Comparison of ENCODE assay signal across 16 cellular contexts in the genomic region with DNA sequence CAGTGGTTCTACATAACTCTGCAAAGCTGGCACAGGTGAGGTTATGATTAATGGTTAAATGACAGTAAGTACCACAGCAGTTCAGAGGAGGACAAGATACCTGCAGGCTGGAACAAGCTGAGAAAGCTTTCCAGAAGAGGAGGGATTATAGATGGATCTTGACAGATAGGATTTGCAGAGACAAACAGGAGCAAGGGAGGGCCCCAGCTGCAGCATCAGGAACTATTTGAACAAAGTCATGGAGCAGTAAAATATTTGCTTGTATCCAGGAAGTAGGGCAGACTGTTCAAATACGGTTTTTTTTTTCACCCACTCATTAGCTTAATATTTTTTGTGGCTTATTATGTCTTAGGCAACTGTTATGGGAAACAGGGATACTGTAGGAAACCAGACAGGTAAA.
DNase-seq lines count a peak whose midpoint lies in the region; ATAC-seq and TF ChIP-seq lines count a peak whose summit lies in the region.
"Had no signal": no experiment of that assay in that cellular context is flagged by ENCODE, and none has a peak within 500 bp of the region (broad histone marks: within the 10 kb centered on the region; RNA-seq: fewer than 3 reads in every experiment).

No MANE protein-coding gene starts in this region.

- intact Hi-C loops in mammary epithelial cell (cut with micrococcal nuclease) (no loop called here), mucosa of descending colon (cut with DNase I, micrococcal nuclease) (no loop called here), heart right ventricle (cut with DNase I) (no loop called here)

- H3K36me3 ChIP-seq in mammary epithelial cell (ENCODE audit: insufficient read depth, low read length) (no peaks in the 10 kb centered on the region), mucosa of descending colon (ENCODE audit: low read depth) (no peaks in the 10 kb centered on the region), heart right ventricle (no peaks in the 10 kb centered on the region)
- H3K36me3 ChIP-seq: esophagus muscularis mucosa, heart left ventricle, vagina had no signal

- H3K27ac ChIP-seq in mammary epithelial cell (ENCODE audit: insufficient read depth, low read depth, low read length) (no peak overlapping the region), heart right ventricle (no peak overlapping the region)
- H3K27ac ChIP-seq: esophagus muscularis mucosa, heart left ventricle, parathyroid adenoma, vagina had no signal

- H3K9me3 ChIP-seq in mammary epithelial cell (replicated peaks; ENCODE audit: insufficient read depth, low read length) (no peaks in the 10 kb centered on the region), mucosa of descending colon (no peaks in the 10 kb centered on the region), heart right ventricle (peaks cover 0 to 25% (median 0%) of the 10 kb centered on the region in 11 donors)
- H3K9me3 ChIP-seq: esophagus muscularis mucosa, vagina had no signal

- no peak overlapping the region for H3K9ac ChIP-seq in mammary epithelial cell (ENCODE audit: insufficient read depth, low read length)
- H3K9ac ChIP-seq: parathyroid adenoma had no signal

- no TSS peak for BruUV-seq in mammary epithelial cell (replicated peaks; lab: Mats Ljungman, UMichigan)

- WGBS in mammary epithelial cell (ENCODE audit: low coverage, missing lambda C conversion rate), result 0% methylated on average over 1 of the region's 1 CpG
- 23 to 43% methylated on average over 1 of the region's 1 CpG for WGBS in heart right ventricle, 2 donors

- H3K27me3 ChIP-seq in mammary epithelial cell (ENCODE audit: insufficient read depth, low read length) (peaks cover 2% of the 10 kb centered on the region), heart right ventricle (no peaks in the 10 kb centered on the region)
- H3K27me3 ChIP-seq: esophagus muscularis mucosa, heart left ventricle, vagina had no signal

- no peaks in the 10 kb centered on the region for H3K79me2 ChIP-seq in mammary epithelial cell (ENCODE audit: insufficient read depth, low read length)
- H3K79me2 ChIP-seq: parathyroid adenoma had no signal

- DNase-seq in HT-29 (ENCODE audit: low spot score) (peak; percentile 12), NCI-H526 (lab: John Stamatoyannopoulos, UW) (peak; percentile 87 to 94), mammary epithelial cell (peak; percentile 5), mucosa of descending colon (peak in 1 of 3 donors; percentile 23), SW480 (ENCODE audit: low spot score) (no peak), heart right ventricle (no peak)
- no peak for DNase-seq in NK-92 treated with Interleukin-12 subunit alpha and Interleukin-12 subunit beta, amount 100 ng/mL, for 24 hours (lab: John Stamatoyannopoulos, UW)
- DNase-seq: activated B cell treated with CpG ODN at 0.5 μM for 24 hours; heart left ventricle; stimulated activated CD4-positive, alpha-beta T cell treated with anti-CD3 and anti-CD28 coated beads, Interleukin-12 subunit alpha, Interleukin-12 subunit beta, amount 100 ng/mL, for 4 hours; stimulated activated naive CD8-positive, alpha-beta T cell treated with anti-CD3 and anti-CD28 coated beads, Interleukin-15, amount 100 ng/mL, for 72 hours; T-cell had no signal

- H3K4me1 ChIP-seq in mammary epithelial cell (ENCODE audit: insufficient read depth, low read length) (no peaks in the 10 kb centered on the region), mucosa of descending colon (ENCODE audit: low read depth) (peaks cover 3% of the 10 kb centered on the region), heart right ventricle (peaks cover 0 to 5% (median 0%) of the 10 kb centered on the region in 9 donors)
- H3K4me1 ChIP-seq: esophagus muscularis mucosa, parathyroid adenoma had no signal

- ATAC-seq in mucosa of descending colon (peak; percentile 70), GM21717 (IDR thresholded peaks at IDR 0.05; ENCODE audit: unreplicated experiment) (no peak), heart right ventricle (no peak)
- ATAC-seq: stimulated activated naive CD8-positive, alpha-beta T cell treated with anti-CD3 and anti-CD28 coated beads, Interleukin-15, amount 100 ng/mL, for 72 hours; T-cell had no signal

- H3K4me3 ChIP-seq in mammary epithelial cell (replicated peaks in 1 of 3; ENCODE audit: insufficient read depth in 1 of 3, low read depth in 2 of 3, low read length in 3 of 3) (no peak overlapping the region), mucosa of descending colon (no peak overlapping the region), heart right ventricle (no peak overlapping the region)
- H3K4me3 ChIP-seq: esophagus muscularis mucosa, heart left ventricle, vagina had no signal

- CTCF ChIA-PET in mammary epithelial cell (lab: Charles Lee; ENCODE audit: low non-redundant PET), result no interaction called here

- dilution Hi-C loops in mammary epithelial cell (cut with HindIII; ENCODE audit: low sequenced_read_pairs), result no loop called here

- TF ChIP-seq CTCF in mammary epithelial cell (conservative IDR thresholded peaks at IDR 0.05 in 1 of 2, IDR thresholded peaks at IDR 0.05 in 1 of 2; ENCODE audit: extremely low read depth in 1 of 2, insufficient read depth in 1 of 2, low read depth in 1 of 2, low read length in 2 of 2) (no peak), mucosa of descending colon (IDR thresholded peaks at IDR 0.05) (no peak), heart right ventricle (IDR thresholded peaks at IDR 0.05) (no peak)

- H2AFZ ChIP-seq in mammary epithelial cell (ENCODE audit: low read depth, low read length), result no peak overlapping the region
- H2AFZ ChIP-seq: parathyroid adenoma had no signal

- in situ Hi-C loops in mammary epithelial cell (cut with MboI; ENCODE audit: low sequenced_read_pairs in 2 of 2), result no loop called here

- H3K4me2 ChIP-seq in mammary epithelial cell (ENCODE audit: insufficient read depth, low read depth, low read length), result no peak overlapping the region

- H4K20me1 ChIP-seq in mammary epithelial cell (ENCODE audit: insufficient read depth, low read length), result no peaks in the 10 kb centered on the region

Comparison
In these comparisons a context has a peak if more than half of its experiments do, and no peak if none do; other contexts are left out.
1. DNase-seq: peak in HT-29 (single experiment), NCI-H526 (2 of 2) and mammary epithelial cell (single experiment); none in SW480 (single experiment), heart right ventricle (0 of 2) and NK-92 treated with Interleukin-12 subunit alpha and Interleukin-12 subunit beta, amount 100 ng/mL, for 24 hours (single experiment).